Comparison of ENCODE assay signal across 8 cellular contexts in the genomic region with DNA sequence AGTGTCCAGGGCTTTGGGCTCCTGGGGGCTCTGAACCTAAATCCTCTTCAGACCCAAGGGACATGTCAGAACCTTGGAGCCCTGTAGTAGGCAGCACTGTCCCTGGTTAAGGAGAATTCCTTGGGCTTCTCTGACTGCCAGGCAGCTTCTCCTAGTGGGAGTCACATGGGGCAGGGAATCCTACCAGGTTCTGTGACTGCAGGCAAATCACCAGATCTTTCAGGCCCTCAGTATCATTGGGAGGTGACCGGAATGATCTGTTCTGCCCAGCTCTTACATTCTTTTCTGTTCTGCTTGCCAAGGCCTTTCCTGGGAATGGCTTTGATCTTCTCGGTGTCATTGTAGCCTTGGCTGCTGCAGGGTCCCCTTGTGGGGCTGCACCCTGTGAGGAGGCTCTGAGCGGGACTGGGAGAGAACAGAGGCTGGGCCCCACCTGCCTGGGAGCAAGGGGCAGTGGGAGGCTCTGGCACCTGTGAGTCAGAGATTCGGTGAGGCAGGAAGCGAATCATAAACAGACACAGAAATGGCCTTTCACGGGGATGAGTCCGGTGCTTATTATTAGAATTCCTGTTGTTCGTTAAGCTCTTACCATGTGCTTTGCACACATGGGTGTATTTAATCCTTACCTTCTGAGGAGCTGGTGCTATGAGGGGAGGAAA. TPM values are rescaled to one million over a fixed set of nuclear protein-coding genes. Genes with fewer than 3 reads are reported as not detected.
A peak's percentile ranks its signal among the peaks of the same experiment; 100 is the strongest.
DNase-seq lines count a peak whose midpoint lies in the region; ATAC-seq, FAIRE-seq and TF ChIP-seq lines count a peak whose summit lies in the region.

No MANE protein-coding gene starts in this region.

- H3K36me3 ChIP-seq in bronchial epithelial cell (ENCODE audit: control insufficient read depth, insufficient read depth, low read length) (peaks cover 10% of the 10 kb centered on the region), HepG2 (replicated peaks in 1 of 2; ENCODE audit: control insufficient read depth in 1 of 2, insufficient read depth in 2 of 2, low read length in 2 of 2) (peaks cover 38 to 53% of the 10 kb centered on the region in 2 experiments), aorta (ENCODE audit: control insufficient read depth in 1 of 2, insufficient read depth in 2 of 2, low read length in 1 of 2) (peaks cover 0 to 8% of the 10 kb centered on the region in 2 donors)

- H3K79me2 ChIP-seq in HepG2 (ENCODE audit: insufficient read depth, low read length) = peaks cover 21% of the 10 kb centered on the region

- H3K36me3 Mint-ChIP-seq in natural killer cell = no peaks in the 10 kb centered on the region
- no peaks in the 10 kb centered on the region for H3K36me3 Mint-ChIP-seq in natural killer cell treated with Interleukin-12 subunit alpha and Interleukin-12 subunit beta and Interleukin-15 and Interleukin-18, amount 100 ng/mL, for 72 hours

- in situ Hi-C loops in HepG2 (cut with HindIII; ENCODE audit: extremely low pct_ligation_motif_present, low pct_unique_long_range_greater_than_20kb) = loop anchor here (5.0 to 25.0 kb wide), 2 partner anchors 117 to 492 kb away; no protein-coding TSS in a partner anchor

- no peak for TF ChIP-seq RAD21 in HepG2 (CRISPR knock-in tag; IDR thresholded peaks at IDR 0.05)

- WGBS in HepG2 (ENCODE audit: low lambda C conversion rate) = 66% methylated on average over 8 of the region's 8 CpGs
- WGBS in aorta, 2 donors = 66 to 68% methylated on average over 8 of the region's 8 CpGs

- 0 out of 4 replicates have a peak, but pooled peaks of 1 of the 2 experiments have one; percentile 10 for TF ChIP-seq EP300 in HepG2 (IDR thresholded peaks at IDR 0.05; ENCODE audit: low read depth in 2 of 2, low read length in 2 of 2)
- no peak for TF ChIP-seq EP300 in HepG2 (CRISPR knock-in tag; IDR thresholded peaks at IDR 0.05; ENCODE audit: borderline replicate concordance)

- POLR2A ChIA-PET in HepG2 (lab: Yijun Ruan, JAX) = interaction anchor here (1.4 to 5.4 kb wide), 2 partner anchors 14 to 157 kb away, joined by 5 to 35 read pairs; a partner anchor contains a TSS

- peak overlapping the region; percentile 38 to 53 for H3K27ac Mint-ChIP-seq in natural killer cell
- peak overlapping the region in 1 of 2 donors; percentile 9 for H3K27ac Mint-ChIP-seq in natural killer cell treated with Interleukin-12 subunit alpha and Interleukin-12 subunit beta and Interleukin-15 and Interleukin-18, amount 100 ng/mL, for 72 hours

- H3K9me3 Mint-ChIP-seq in natural killer cell = no peaks in the 10 kb centered on the region
- no peaks in the 10 kb centered on the region for H3K9me3 Mint-ChIP-seq in natural killer cell treated with Interleukin-12 subunit alpha and Interleukin-12 subunit beta and Interleukin-15 and Interleukin-18, amount 100 ng/mL, for 72 hours

- FAIRE-seq in bronchial epithelial cell (lab: Jason Lieb, UNC) (no peak), HepG2 (lab: Jason Lieb, UNC) (no peak)

- no TSS peak for BruUV-seq in HepG2 (replicated peaks; lab: Mats Ljungman, UMichigan)

- TF ChIP-seq CTCF in natural killer cell (IDR thresholded peaks at IDR 0.05) (no peak), bronchial epithelial cell (IDR thresholded peaks at IDR 0.05; ENCODE audit: insufficient read depth, low read length, severe bottlenecking) (no peak), HepG2 (CRISPR knock-in tag; IDR thresholded peaks at IDR 0.05) (peak; percentile 23; the same call in 1 of the 2 replicates)

- H3K9ac ChIP-seq in HepG2 (ENCODE audit: insufficient read depth, low read depth, low read length) = no peak overlapping the region

- H3K27me3 ChIP-seq in bronchial epithelial cell (ENCODE audit: control insufficient read depth, insufficient read depth, low read length) (no peaks in the 10 kb centered on the region), HepG2 (ENCODE audit: control insufficient read depth in 1 of 2, insufficient read depth in 2 of 2, low read length in 2 of 2) (no peaks in the 10 kb centered on the region), aorta (ENCODE audit: control insufficient read depth in 1 of 2, insufficient read depth in 2 of 2, low read length in 1 of 2) (no peaks in the 10 kb centered on the region)

- no peak for ATAC-seq in natural killer cell
- no peak for ATAC-seq in natural killer cell treated with Interleukin-12 subunit alpha and Interleukin-12 subunit beta and Interleukin-15 and Interleukin-18, amount 100 ng/mL, for 72 hours
- ATAC-seq in HepG2 = peak; percentile 59
- ATAC-seq in aorta (ENCODE audit: low FRiP score) = peak; percentile 9
- no peak for ATAC-seq in HG02970 (IDR thresholded peaks at IDR 0.05; ENCODE audit: low FRiP score, unreplicated experiment)

- intact Hi-C loops in natural killer cell (cut with micrococcal nuclease) (no loop called here), HepG2 (cut with micrococcal nuclease; ENCODE audit: unreplicated experiment) (no loop called here), aorta (cut with DNase I) (loop anchor here in 1 of 2 donors (10.0 kb wide), 1 partner anchor 54 kb away; no protein-coding TSS in a partner anchor)

- DNase-seq in natural killer cell (no peak), bronchial epithelial cell (ENCODE audit: low read depth) (peak; percentile 72), HepG2 (ENCODE audit: low spot score) (peak; percentile 84), aorta (no peak), pons (ENCODE audit: low spot score) (no peak), activated gamma-delta T cell treated with Interleukin-2 at 50 U/mL for 16 hours (no peak)
- DNase-seq in natural killer cell treated with Interleukin-12 subunit alpha and Interleukin-12 subunit beta and Interleukin-15 and Interleukin-18, amount 100 ng/mL, for 72 hours (ENCODE audit: low spot score) = no peak

- H3K9me3 ChIP-seq in HepG2 (ENCODE audit: low read length) (no peaks in the 10 kb centered on the region), aorta (ENCODE audit: control insufficient read depth, low read length) (no peaks in the 10 kb centered on the region)

- CTCF ChIA-PET in HepG2 (lab: Yijun Ruan, JAX; ENCODE audit: low intra/inter-chr PET ratio, low total read pairs) = no interaction called here

- H3K4me1 ChIP-seq in HepG2 (ENCODE audit: insufficient read depth, low read length) (peaks cover 38% of the 10 kb centered on the region), aorta (ENCODE audit: control insufficient read depth in 1 of 2, insufficient read depth in 2 of 2, low read length in 2 of 2) (no peaks in the 10 kb centered on the region)

- no peak overlapping the region for H3K4me3 Mint-ChIP-seq in natural killer cell
- H3K4me3 Mint-ChIP-seq in natural killer cell treated with Interleukin-12 subunit alpha and Interleukin-12 subunit beta and Interleukin-15 and Interleukin-18, amount 100 ng/mL, for 72 hours = no peak overlapping the region

- no peak overlapping the region for H2AFZ ChIP-seq in HepG2 (ENCODE audit: low read length)

- no peak overlapping the region for H3K4me3 ChIP-seq in bronchial epithelial cell (ENCODE audit: low read depth, low read length)
- no peak overlapping the region for H3K4me3 ChIP-seq in HepG2 (replicated peaks in 1 of 3; ENCODE audit: insufficient read depth in 1 of 3, low read depth in 2 of 3, low read length in 3 of 3)
- H3K4me3 ChIP-seq in aorta (ENCODE audit: low read length in 2 of 2) = no peak overlapping the region

- TF ChIP-seq POLR2A in HepG2 (IDR thresholded peaks at IDR 0.05; ENCODE audit: insufficient read depth in 1 of 2, low read depth in 2 of 2, low read length in 2 of 2) = 0 out of 4 replicates have a peak, but pooled peaks of 1 of the 2 experiments have one; percentile 8

- no peaks in the 10 kb centered on the region for H3K27me3 Mint-ChIP-seq in natural killer cell (ENCODE audit: low read depth in 2 of 2)
- no peaks in the 10 kb centered on the region for H3K27me3 Mint-ChIP-seq in natural killer cell treated with Interleukin-12 subunit alpha and Interleukin-12 subunit beta and Interleukin-15 and Interleukin-18, amount 100 ng/mL, for 72 hours

- peaks cover 14 to 21% of the 10 kb centered on the region in 2 donors for H3K4me1 Mint-ChIP-seq in natural killer cell
- H3K4me1 Mint-ChIP-seq in natural killer cell treated with Interleukin-12 subunit alpha and Interleukin-12 subunit beta and Interleukin-15 and Interleukin-18, amount 100 ng/mL, for 72 hours (ENCODE audit: low read depth in 2 of 2) = peaks cover 5 to 12% of the 10 kb centered on the region in 2 donors

- H3K4me2 ChIP-seq in HepG2 (ENCODE audit: low read depth, low read length) = 0 out of 2 replicates have a peak overlapping the region, but pooled peaks have one; percentile 1

- no peaks in the 10 kb centered on the region; the same call in 1 of the 2 replicates for H4K20me1 ChIP-seq in HepG2 (ENCODE audit: insufficient read depth, low read length)

- peak overlapping the region; percentile 32 for H3K27ac ChIP-seq in HepG2 (ENCODE audit: extremely low read length, insufficient read depth, low read length)
- H3K27ac ChIP-seq in aorta (ENCODE audit: low read depth in 1 of 2, low read length in 2 of 2) = peak overlapping the region in 1 of 2 donors; percentile 2

RNA-seq across cellular contexts. Expression of a gene that starts 14.1 kb away (rescaled TPM):
- total RNA-seq in natural killer cell (1 to 10 TPM; 5.6 to 8.3 (median 5.8) TPM), bronchial epithelial cell (3.8 and 3.9 TPM in 2 replicates), HepG2 (2016; rRNA removed; fragmentation: Illumina TruSeq; extraction: Trizol) (5.7 TPM in 2 replicates), aorta (10 to 100 TPM; 16.6 to 31.0 TPM)
- total RNA-seq in natural killer cell treated with Interleukin-12 subunit alpha and Interleukin-12 subunit beta and Interleukin-15 and Interleukin-18, amount 100 ng/mL, for 72 hours = 1 to 10 TPM; 2.0 to 2.3 TPM
- 1.9 TPM in 2 replicates for total RNA-seq in HepG2 (2016; cell fraction: cytosol; rRNA removed; fragmentation: Illumina TruSeq; extraction: Trizol; ENCODE audit: low read depth)
- 5.6 and 6.0 TPM in 2 replicates for total RNA-seq in HepG2 (2016; cell fraction: insoluble cytoplasmic fraction; rRNA removed; fragmentation: Illumina TruSeq; extraction: Trizol)
- total RNA-seq in HepG2 (2016; cell fraction: membrane; rRNA removed; fragmentation: Illumina TruSeq; extraction: Trizol) = 3.4 and 4.0 TPM in 2 replicates
- total RNA-seq in HepG2 (2016; cell fraction: nucleus; rRNA removed; fragmentation: Illumina TruSeq; extraction: Trizol) = 7.9 and 8.3 TPM in 2 replicates
- polyA plus RNA-seq in HepG2 (2011; rRNA removed) (9.3 and 12.5 TPM in 2 replicates), aorta (1 to 10 TPM; 3.5 to 9.2 TPM)
- polyA plus RNA-seq in HepG2 (2011; cell fraction: cytosol; rRNA removed) = 4.1 and 4.8 TPM in 2 replicates
- 13.9 and 15.6 TPM in 2 replicates for polyA plus RNA-seq in HepG2 (2011; cell fraction: nucleus; rRNA removed)
- 5.5 and 6.4 TPM in 2 replicates for polyA plus RNA-seq in HepG2 (2012)
- polyA plus RNA-seq in HepG2 (2016; cell fraction: cytosol; fragmentation: Illumina TruSeq; extraction: Trizol; ENCODE audit: low read depth) = 1.7 and 2.8 TPM in 2 replicates
- polyA plus RNA-seq in HepG2 (2016; cell fraction: insoluble cytoplasmic fraction; fragmentation: Illumina TruSeq; extraction: Trizol; ENCODE audit: low read depth) = 5.5 and 8.7 TPM in 2 replicates
- 3.2 and 3.8 TPM in 2 replicates for polyA plus RNA-seq in HepG2 (2016; cell fraction: membrane; fragmentation: Illumina TruSeq; extraction: Trizol; ENCODE audit: low read depth)
- 8.7 and 9.2 TPM in 2 replicates for polyA plus RNA-seq in HepG2 (2016; cell fraction: nucleus; fragmentation: Illumina TruSeq; extraction: Trizol; ENCODE audit: insufficient read depth, low read depth)
- 8.4 and 44.8 TPM in 2 replicates for polyA minus RNA-seq in HepG2 (2011; rRNA and poly(A)+ RNA removed; ENCODE audit: low replicate concordance)
- 5.8 and 6.2 TPM in 2 replicates for polyA minus RNA-seq in HepG2 (2011; cell fraction: cytosol; rRNA and poly(A)+ RNA removed)
- 22.0 and 22.4 TPM in 2 replicates for polyA minus RNA-seq in HepG2 (2011; cell fraction: nucleus; rRNA and poly(A)+ RNA removed)

RNA-seq across cellular contexts. Expression of a gene that starts 59.6 kb away (rescaled TPM):
- total RNA-seq in natural killer cell (100 to 1,000 TPM in 1 of 3 donors, 10 to 100 TPM in 2; 83.5 to 101 (median 93.6) TPM), bronchial epithelial cell (114 and 125 TPM in 2 replicates), HepG2 (2016; rRNA removed; fragmentation: Illumina TruSeq; extraction: Trizol) (206 and 311 TPM in 2 replicates), aorta (100 to 1,000 TPM; 135 to 165 TPM)
- total RNA-seq in natural killer cell treated with Interleukin-12 subunit alpha and Interleukin-12 subunit beta and Interleukin-15 and Interleukin-18, amount 100 ng/mL, for 72 hours = 100 to 1,000 TPM; 103 to 136 TPM
- total RNA-seq in HepG2 (2016; cell fraction: cytosol; rRNA removed; fragmentation: Illumina TruSeq; extraction: Trizol; ENCODE audit: low read depth) = 27.8 and 28.9 TPM in 2 replicates
- total RNA-seq in HepG2 (2016; cell fraction: insoluble cytoplasmic fraction; rRNA removed; fragmentation: Illumina TruSeq; extraction: Trizol) = 208 and 306 TPM in 2 replicates
- total RNA-seq in HepG2 (2016; cell fraction: membrane; rRNA removed; fragmentation: Illumina TruSeq; extraction: Trizol) = 98.9 and 106 TPM in 2 replicates
- total RNA-seq in HepG2 (2016; cell fraction: nucleus; rRNA removed; fragmentation: Illumina TruSeq; extraction: Trizol) = 101 and 108 TPM in 2 replicates
- polyA plus RNA-seq in HepG2 (2011; rRNA removed) (174 and 226 TPM in 2 replicates), aorta (100 to 1,000 TPM; 118 to 124 TPM)
- polyA plus RNA-seq in HepG2 (2011; cell fraction: cytosol; rRNA removed) = 101 and 153 TPM in 2 replicates
- 26.7 and 44.5 TPM in 2 replicates for polyA plus RNA-seq in HepG2 (2011; cell fraction: nucleus; rRNA removed)
- 237 and 266 TPM in 2 replicates for polyA plus RNA-seq in HepG2 (2012)
- polyA plus RNA-seq in HepG2 (2016; cell fraction: cytosol; fragmentation: Illumina TruSeq; extraction: Trizol; ENCODE audit: low read depth) = 46.4 and 51.5 TPM in 2 replicates
- 489 and 498 TPM in 2 replicates for polyA plus RNA-seq in HepG2 (2016; cell fraction: insoluble cytoplasmic fraction; fragmentation: Illumina TruSeq; extraction: Trizol; ENCODE audit: low read depth)
- 122 and 126 TPM in 2 replicates for polyA plus RNA-seq in HepG2 (2016; cell fraction: membrane; fragmentation: Illumina TruSeq; extraction: Trizol; ENCODE audit: low read depth)
- 219 and 228 TPM in 2 replicates for polyA plus RNA-seq in HepG2 (2016; cell fraction: nucleus; fragmentation: Illumina TruSeq; extraction: Trizol; ENCODE audit: insufficient read depth, low read depth)
- 26.5 and 48.9 TPM in 2 replicates for polyA minus RNA-seq in HepG2 (2011; rRNA and poly(A)+ RNA removed; ENCODE audit: low replicate concordance)
- polyA minus RNA-seq in HepG2 (2011; cell fraction: cytosol; rRNA and poly(A)+ RNA removed) = 83.1 and 93.6 TPM in 2 replicates
- 58.2 and 71.1 TPM in 2 replicates for polyA minus RNA-seq in HepG2 (2011; cell fraction: nucleus; rRNA and poly(A)+ RNA removed)

Comparison
In these comparisons a context has a peak if more than half of its experiments do, and no peak if none do; other contexts are left out.
1. ATAC-seq: peak in HepG2 (single experiment) and aorta (single experiment); none in natural killer cell (0 of 3), natural killer cell treated with Interleukin-12 subunit alpha and Interleukin-12 subunit beta and Interleukin-15 and Interleukin-18, amount 100 ng/mL, for 72 hours (0 of 2) and HG02970 (single experiment).
2. DNase-seq: peak in bronchial epithelial cell (single experiment) and HepG2 (single experiment); none in natural killer cell (single experiment), natural killer cell treated with Interleukin-12 subunit alpha and Interleukin-12 subunit beta and Interleukin-15 and Interleukin-18, amount 100 ng/mL, for 72 hours (single experiment), aorta (0 of 2), pons (single experiment) and activated gamma-delta T cell treated with Interleukin-2 at 50 U/mL for 16 hours (single experiment).